In the genomic region with DNA sequence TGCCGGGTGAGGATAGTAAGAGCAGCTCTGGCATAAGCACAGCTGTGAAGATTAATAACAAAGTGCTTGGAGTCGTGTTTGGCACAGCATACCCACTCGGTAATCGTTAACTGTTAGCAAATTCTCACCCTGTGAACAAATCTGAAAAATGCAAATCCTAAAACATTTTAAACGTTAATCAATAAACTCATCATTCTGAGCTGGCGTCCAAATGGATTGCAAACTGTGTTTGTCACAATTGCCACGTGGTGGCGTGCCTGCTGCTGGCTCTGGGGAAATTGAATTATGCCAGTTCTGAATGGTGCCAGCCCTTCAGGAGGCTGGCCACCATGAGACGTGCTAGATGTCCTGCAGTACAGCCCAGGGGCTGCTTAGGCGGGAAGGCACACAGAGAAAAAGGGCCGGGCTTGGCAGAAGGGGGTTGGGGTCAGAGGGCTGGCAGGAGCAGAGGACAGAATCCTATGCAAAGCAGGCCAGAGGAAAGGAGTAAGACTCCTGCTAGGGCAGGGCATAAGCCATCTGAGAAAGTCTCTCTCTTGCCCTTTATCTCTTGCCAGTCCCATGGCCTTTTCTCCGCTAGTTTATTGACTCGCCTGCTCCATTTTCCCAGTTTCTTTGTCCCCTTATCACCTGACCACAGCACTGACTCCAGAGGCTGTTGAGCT, we compare ENCODE assay signal across 8 cellular contexts. TPM values are rescaled to one million over a fixed set of nuclear protein-coding genes. Genes with fewer than 3 reads are reported as not detected.
A peak's percentile ranks its signal among the peaks of the same experiment; 100 is the strongest.
DNase-seq lines count a peak whose midpoint lies in the region; ATAC-seq and TF ChIP-seq lines count a peak whose summit lies in the region.

No MANE protein-coding gene starts in this region.

- DNase-seq in heart right ventricle (no peak), left cardiac atrium (no peak), NCI-H460 (ENCODE audit: extremely low read depth, low read depth) (peak; percentile 30), dermis blood vessel endothelial cell (peak; percentile 56), tibial nerve (ENCODE audit: low spot score in 2 of 2) (no peak), prostate gland (ENCODE audit: low spot score) (no peak), left ventricle myocardium superior (no peak)

- H3K9me3 ChIP-seq in heart right ventricle, result no peaks in the 10 kb centered on the region
- no peaks in the 10 kb centered on the region for H3K9me3 ChIP-seq in tibial nerve
- H3K9me3 ChIP-seq in prostate gland, result no peaks in the 10 kb centered on the region

- WGBS in heart right ventricle, 2 donors, result 33 to 38% methylated on average over 13 of the region's 13 CpGs
- WGBS in tibial nerve, 2 donors, result 28 to 36% methylated on average over 13 of the region's 13 CpGs
- WGBS in prostate gland, result 32% methylated on average over 13 of the region's 13 CpGs

- peaks cover 35 to 100% (median 96%) of the 10 kb centered on the region in 7 donors for H3K27me3 ChIP-seq in heart right ventricle
- H3K27me3 ChIP-seq in tibial nerve, result peaks cover 3 to 86% of the 10 kb centered on the region in 2 donors
- peaks cover 29% of the 10 kb centered on the region for H3K27me3 ChIP-seq in prostate gland (replicated peaks; ENCODE audit: insufficient read depth)

- TF ChIP-seq POLR2A in tibial nerve (IDR thresholded peaks at IDR 0.05) (no peak), prostate gland (IDR thresholded peaks at IDR 0.05) (no peak)

- H3K4me3 ChIP-seq in heart right ventricle (no peak overlapping the region), tibial nerve (no peak overlapping the region), prostate gland (no peak overlapping the region)

- H3K36me3 ChIP-seq in heart right ventricle (no peaks in the 10 kb centered on the region), tibial nerve (no peaks in the 10 kb centered on the region), prostate gland (no peaks in the 10 kb centered on the region)

- ATAC-seq in heart right ventricle (no peak), left cardiac atrium (no peak), left ventricle myocardium superior (no peak), GM18502 (IDR thresholded peaks at IDR 0.05; ENCODE audit: poor library complexity, unreplicated experiment) (no peak)

- TF ChIP-seq CTCF in heart right ventricle (IDR thresholded peaks at IDR 0.05), result peak in 7 of 9 donors; percentile 13 to 44 (median 35)
- TF ChIP-seq CTCF in tibial nerve (IDR thresholded peaks at IDR 0.05), result peak in 1 of 5 experiments; percentile 16
- TF ChIP-seq CTCF in prostate gland (IDR thresholded peaks at IDR 0.05), result peak in 1 of 4 experiments; percentile 31

- H3K4me1 ChIP-seq in heart right ventricle (peaks cover 3 to 16% (median 8%) of the 10 kb centered on the region in 9 donors), tibial nerve (peaks cover 0 to 23% (median 10%) of the 10 kb centered on the region in 4 donors), prostate gland (replicated peaks) (peaks cover 5% of the 10 kb centered on the region)

- H3K27ac ChIP-seq in heart right ventricle (no peak overlapping the region), tibial nerve (no peak overlapping the region), prostate gland (no peak overlapping the region)

- TF ChIP-seq EP300 in tibial nerve (IDR thresholded peaks at IDR 0.05), result no peak

- intact Hi-C loops in heart right ventricle (cut with DNase I) (loop anchor here in 8 of 10 donors (2.0 to 10.0 kb wide), 4 partner anchors 74 to 198 kb away; no protein-coding TSS in a partner anchor), left cardiac atrium (cut with DNase I) (loop anchor here (5.0 kb wide), 2 partner anchors 116 to 201 kb away; no protein-coding TSS in a partner anchor), prostate gland (cut with DNase I) (loop anchor here (10.0 kb wide), 1 partner anchor 198 kb away; no protein-coding TSS in a partner anchor), left ventricle myocardium superior (cut with micrococcal nuclease) (no loop called here)

RNA-seq across cellular contexts. Expression of a gene that starts 22.1 kb away (rescaled TPM):
- 10 to 100 TPM; 31.1 to 52.5 (median 34.0) TPM for total RNA-seq in heart right ventricle
- 10 to 100 TPM; 33.9 to 45.1 TPM for polyA plus RNA-seq in heart right ventricle
- total RNA-seq in left cardiac atrium, result 10 to 100 TPM; 35.3 to 39.3 TPM
- total RNA-seq in NCI-H460 (2014; rRNA removed; shearing (Covaris generic)), result 30.5 and 38.8 TPM in 2 replicates
- 154 and 176 TPM in 2 replicates for polyA plus RNA-seq in NCI-H460 (2014; cell fraction: nucleus; rRNA removed)
- total RNA-seq in dermis blood vessel endothelial cell, result 112 and 114 TPM in 2 replicates
- total RNA-seq in tibial nerve, result 100 to 1,000 TPM in 2 of 4 donors, 10 to 100 TPM in 2; 76.9 to 113 (median 103) TPM
- total RNA-seq in prostate gland, result 10 to 100 TPM; 54.3 to 92.0 TPM
- 39.5 TPM for total RNA-seq in left ventricle myocardium superior

Comparison
In these comparisons a context has a peak if more than half of its experiments do, and no peak if none do; other contexts are left out.
1. DNase-seq: peak in NCI-H460 (single experiment) and dermis blood vessel endothelial cell (single experiment); none in heart right ventricle (0 of 2), left cardiac atrium (single experiment), tibial nerve (0 of 2), prostate gland (single experiment) and left ventricle myocardium superior (single experiment).